8 cellular contexts compared by ENCODE assay signal in the genomic region with DNA sequence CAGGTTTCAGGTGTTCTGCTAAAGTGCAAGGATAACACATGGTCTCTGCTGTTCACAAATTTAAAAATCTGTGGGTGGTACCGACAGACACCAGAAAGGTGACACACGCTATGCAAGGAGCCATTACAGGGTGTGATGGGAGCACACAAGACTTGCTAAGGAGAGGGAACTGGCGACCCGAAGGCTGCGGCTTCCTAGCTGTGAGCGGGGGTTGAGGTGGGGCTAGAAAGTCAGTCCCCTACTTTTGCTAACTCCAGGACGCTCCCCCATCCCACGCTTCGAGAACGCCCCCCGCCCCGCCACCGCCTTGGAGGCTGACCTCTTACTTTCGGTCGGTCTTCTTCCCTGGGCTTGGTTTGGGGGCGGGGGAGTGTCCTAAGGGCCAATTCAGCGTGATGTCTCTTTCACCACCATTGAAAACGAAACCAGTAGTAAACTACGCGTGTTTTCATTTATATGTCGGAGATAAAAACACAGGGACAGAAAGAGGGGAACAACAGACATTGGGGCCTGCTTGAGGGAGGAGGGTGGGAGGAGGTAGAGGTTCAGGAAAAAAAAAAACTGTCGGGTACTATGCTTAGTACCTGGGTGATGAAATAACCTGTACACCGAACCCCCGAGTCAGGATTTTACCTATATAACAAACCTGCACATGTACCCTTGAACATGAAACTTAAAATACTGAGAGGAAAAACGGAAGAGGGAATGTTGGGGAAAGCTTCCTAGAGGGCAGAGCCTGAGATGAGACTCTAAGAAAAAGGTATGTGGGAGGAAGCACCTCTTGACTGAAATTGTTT. TPM values are rescaled to one million over a fixed set of nuclear protein-coding genes. Genes with fewer than 3 reads are reported as not detected.
DNase-seq lines count a peak whose midpoint lies in the region; ATAC-seq and TF ChIP-seq lines count a peak whose summit lies in the region.

No MANE protein-coding gene starts in this region.

- no peaks in the 10 kb centered on the region; the same call in none of the 2 replicates for H3K36me3 ChIP-seq in GM06990 (ENCODE audit: control insufficient read depth, insufficient read depth, low read length)

- ATAC-seq in GM18870 (IDR thresholded peaks at IDR 0.05; ENCODE audit: unreplicated experiment): no peak
- no peak for ATAC-seq in GM21723 (IDR thresholded peaks at IDR 0.05; ENCODE audit: unreplicated experiment)

- H3K4me3 ChIP-seq in GM06990 (replicated peaks; ENCODE audit: low read depth, low read length) (peak overlapping the region; percentile 68), foreskin fibroblast (ENCODE audit: low read depth in 1 of 2, low read length in 2 of 2) (peak overlapping the region; percentile 69 to 92)

- intact Hi-C loops in posterior vena cava (cut with DNase I): loop anchor here in 1 of 2 donors (2.0 kb wide), 1 partner anchor 43 kb away; no protein-coding TSS in a partner anchor

- DNase-seq in GM06990 (ENCODE audit: extremely low read depth, insufficient read length): peak; percentile 77
- DNase-seq in MV-4-11 (lab: John Stamatoyannopoulos, UW): peak; percentile 55
- peak; percentile 60 for DNase-seq in activated T-cell treated with anti-CD3 and anti-CD28 coated beads for 48 hours (ENCODE audit: low read depth)
- DNase-seq in foreskin fibroblast: peak; percentile 41 to 75
- peak; percentile 89 for DNase-seq in posterior vena cava (ENCODE audit: low spot score)
- no peak for DNase-seq in SHP77 treated with DMSO at 0.1 percent for 48 hours (lab: John Stamatoyannopoulos, UW)

- TF ChIP-seq CTCF in GM06990 (IDR thresholded peaks at IDR 0.05; ENCODE audit: insufficient read depth, low read length, poor library complexity, severe bottlenecking) (no peak), foreskin fibroblast (IDR thresholded peaks at IDR 0.05; ENCODE audit: low read depth, low read length) (no peak)

- no peaks in the 10 kb centered on the region for H3K27me3 ChIP-seq in GM06990 (replicated peaks; ENCODE audit: control insufficient read depth, insufficient read depth, low read length)

RNA-seq across cellular contexts. Expression of a gene that starts 1.1 kb away (rescaled TPM):
- total RNA-seq in posterior vena cava: 10 to 100 TPM; 22.5 to 23.4 TPM

RNA-seq across cellular contexts. Expression of a gene that starts 5.1 kb away (rescaled TPM):
- total RNA-seq in posterior vena cava: 100 to 1,000 TPM; 135 to 149 TPM

RNA-seq across cellular contexts. Expression of a gene that starts 7.5 kb away (rescaled TPM):
- total RNA-seq in posterior vena cava: 10 to 100 TPM; 18.3 to 21.6 TPM

RNA-seq across cellular contexts. Expression of a gene that starts 14.0 kb away (rescaled TPM):
- 10 to 100 TPM; 17.0 to 19.2 TPM for total RNA-seq in posterior vena cava

RNA-seq across cellular contexts. Expression of a gene that starts 17.8 kb away (rescaled TPM):
- not detected for total RNA-seq in posterior vena cava
